In the genomic region with DNA sequence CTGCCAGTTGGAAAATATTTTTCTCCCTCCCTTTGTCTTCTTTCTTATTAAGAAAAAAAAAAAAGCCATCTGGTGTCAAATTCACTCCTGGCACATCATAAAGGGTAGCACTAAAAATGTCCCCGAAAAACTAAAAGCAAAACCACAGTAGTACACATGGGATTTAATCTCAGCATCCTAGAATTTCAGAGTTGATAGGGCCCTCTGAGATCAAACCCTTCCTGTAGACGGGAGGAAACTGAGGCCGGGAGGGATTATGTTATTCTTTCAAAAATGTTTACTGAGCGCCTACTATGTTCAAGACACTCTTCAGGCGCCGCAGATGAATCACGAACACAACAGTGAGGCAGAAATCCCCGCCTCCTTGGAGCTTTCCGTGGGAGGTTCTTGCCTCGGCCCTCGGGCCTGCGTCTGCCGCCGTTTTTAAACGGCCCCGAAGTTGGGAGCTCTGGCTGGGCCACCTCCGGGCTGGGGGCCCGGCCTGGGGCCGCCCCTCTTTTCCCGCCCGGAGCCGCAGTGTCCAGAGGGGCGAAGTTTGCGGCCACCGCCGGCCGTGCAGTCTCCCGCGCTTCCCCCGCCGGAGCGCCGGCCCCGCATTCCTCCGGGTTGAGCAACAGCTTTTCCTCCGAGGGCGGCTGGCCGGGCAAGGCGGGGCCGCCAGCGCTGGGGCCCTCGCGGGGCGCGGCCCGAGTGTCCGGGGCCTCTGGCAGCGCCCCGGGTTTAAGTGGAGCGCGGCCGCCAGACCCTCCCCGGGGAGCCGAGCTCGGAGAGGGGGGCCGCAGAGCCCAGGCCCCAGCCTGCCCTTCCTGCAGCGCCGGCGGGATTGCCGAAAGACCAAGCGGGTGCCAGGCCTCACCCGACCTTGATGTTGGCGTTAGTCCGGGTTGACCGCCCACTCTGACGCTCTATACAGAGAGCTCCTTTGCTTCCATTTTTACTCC, we compare ENCODE assay signal across 1 cellular context.
TF ChIP-seq lines count a peak whose summit lies in the region.

No MANE protein-coding gene starts in this region.

TF ChIP-seq in K562, 482 proteins besides CTCF, POLR2A, EP300 and RAD21 (continued from another document):
- TF ChIP-seq, protein P1, sequence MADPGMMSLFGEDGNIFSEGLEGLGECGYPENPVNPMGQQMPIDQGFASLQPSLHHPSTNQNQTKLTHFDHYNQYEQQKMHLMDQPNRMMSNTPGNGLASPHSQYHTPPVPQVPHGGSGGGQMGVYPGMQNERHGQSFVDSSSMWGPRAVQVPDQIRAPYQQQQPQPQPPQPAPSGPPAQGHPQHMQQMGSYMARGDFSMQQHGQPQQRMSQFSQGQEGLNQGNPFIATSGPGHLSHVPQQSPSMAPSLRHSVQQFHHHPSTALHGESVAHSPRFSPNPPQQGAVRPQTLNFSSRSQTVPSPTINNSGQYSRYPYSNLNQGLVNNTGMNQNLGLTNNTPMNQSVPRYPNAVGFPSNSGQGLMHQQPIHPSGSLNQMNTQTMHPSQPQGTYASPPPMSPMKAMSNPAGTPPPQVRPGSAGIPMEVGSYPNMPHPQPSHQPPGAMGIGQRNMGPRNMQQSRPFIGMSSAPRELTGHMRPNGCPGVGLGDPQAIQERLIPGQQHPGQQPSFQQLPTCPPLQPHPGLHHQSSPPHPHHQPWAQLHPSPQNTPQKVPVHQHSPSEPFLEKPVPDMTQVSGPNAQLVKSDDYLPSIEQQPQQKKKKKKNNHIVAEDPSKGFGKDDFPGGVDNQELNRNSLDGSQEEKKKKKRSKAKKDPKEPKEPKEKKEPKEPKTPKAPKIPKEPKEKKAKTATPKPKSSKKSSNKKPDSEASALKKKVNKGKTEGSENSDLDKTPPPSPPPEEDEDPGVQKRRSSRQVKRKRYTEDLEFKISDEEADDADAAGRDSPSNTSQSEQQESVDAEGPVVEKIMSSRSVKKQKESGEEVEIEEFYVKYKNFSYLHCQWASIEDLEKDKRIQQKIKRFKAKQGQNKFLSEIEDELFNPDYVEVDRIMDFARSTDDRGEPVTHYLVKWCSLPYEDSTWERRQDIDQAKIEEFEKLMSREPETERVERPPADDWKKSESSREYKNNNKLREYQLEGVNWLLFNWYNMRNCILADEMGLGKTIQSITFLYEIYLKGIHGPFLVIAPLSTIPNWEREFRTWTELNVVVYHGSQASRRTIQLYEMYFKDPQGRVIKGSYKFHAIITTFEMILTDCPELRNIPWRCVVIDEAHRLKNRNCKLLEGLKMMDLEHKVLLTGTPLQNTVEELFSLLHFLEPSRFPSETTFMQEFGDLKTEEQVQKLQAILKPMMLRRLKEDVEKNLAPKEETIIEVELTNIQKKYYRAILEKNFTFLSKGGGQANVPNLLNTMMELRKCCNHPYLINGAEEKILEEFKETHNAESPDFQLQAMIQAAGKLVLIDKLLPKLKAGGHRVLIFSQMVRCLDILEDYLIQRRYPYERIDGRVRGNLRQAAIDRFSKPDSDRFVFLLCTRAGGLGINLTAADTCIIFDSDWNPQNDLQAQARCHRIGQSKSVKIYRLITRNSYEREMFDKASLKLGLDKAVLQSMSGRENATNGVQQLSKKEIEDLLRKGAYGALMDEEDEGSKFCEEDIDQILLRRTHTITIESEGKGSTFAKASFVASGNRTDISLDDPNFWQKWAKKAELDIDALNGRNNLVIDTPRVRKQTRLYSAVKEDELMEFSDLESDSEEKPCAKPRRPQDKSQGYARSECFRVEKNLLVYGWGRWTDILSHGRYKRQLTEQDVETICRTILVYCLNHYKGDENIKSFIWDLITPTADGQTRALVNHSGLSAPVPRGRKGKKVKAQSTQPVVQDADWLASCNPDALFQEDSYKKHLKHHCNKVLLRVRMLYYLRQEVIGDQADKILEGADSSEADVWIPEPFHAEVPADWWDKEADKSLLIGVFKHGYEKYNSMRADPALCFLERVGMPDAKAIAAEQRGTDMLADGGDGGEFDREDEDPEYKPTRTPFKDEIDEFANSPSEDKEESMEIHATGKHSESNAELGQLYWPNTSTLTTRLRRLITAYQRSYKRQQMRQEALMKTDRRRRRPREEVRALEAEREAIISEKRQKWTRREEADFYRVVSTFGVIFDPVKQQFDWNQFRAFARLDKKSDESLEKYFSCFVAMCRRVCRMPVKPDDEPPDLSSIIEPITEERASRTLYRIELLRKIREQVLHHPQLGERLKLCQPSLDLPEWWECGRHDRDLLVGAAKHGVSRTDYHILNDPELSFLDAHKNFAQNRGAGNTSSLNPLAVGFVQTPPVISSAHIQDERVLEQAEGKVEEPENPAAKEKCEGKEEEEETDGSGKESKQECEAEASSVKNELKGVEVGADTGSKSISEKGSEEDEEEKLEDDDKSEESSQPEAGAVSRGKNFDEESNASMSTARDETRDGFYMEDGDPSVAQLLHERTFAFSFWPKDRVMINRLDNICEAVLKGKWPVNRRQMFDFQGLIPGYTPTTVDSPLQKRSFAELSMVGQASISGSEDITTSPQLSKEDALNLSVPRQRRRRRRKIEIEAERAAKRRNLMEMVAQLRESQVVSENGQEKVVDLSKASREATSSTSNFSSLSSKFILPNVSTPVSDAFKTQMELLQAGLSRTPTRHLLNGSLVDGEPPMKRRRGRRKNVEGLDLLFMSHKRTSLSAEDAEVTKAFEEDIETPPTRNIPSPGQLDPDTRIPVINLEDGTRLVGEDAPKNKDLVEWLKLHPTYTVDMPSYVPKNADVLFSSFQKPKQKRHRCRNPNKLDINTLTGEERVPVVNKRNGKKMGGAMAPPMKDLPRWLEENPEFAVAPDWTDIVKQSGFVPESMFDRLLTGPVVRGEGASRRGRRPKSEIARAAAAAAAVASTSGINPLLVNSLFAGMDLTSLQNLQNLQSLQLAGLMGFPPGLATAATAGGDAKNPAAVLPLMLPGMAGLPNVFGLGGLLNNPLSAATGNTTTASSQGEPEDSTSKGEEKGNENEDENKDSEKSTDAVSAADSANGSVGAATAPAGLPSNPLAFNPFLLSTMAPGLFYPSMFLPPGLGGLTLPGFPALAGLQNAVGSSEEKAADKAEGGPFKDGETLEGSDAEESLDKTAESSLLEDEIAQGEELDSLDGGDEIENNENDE (IDR thresholded peaks at IDR 0.05; ENCODE audit: low read depth, low read length), result no peak
- TF ChIP-seq, protein P2, sequence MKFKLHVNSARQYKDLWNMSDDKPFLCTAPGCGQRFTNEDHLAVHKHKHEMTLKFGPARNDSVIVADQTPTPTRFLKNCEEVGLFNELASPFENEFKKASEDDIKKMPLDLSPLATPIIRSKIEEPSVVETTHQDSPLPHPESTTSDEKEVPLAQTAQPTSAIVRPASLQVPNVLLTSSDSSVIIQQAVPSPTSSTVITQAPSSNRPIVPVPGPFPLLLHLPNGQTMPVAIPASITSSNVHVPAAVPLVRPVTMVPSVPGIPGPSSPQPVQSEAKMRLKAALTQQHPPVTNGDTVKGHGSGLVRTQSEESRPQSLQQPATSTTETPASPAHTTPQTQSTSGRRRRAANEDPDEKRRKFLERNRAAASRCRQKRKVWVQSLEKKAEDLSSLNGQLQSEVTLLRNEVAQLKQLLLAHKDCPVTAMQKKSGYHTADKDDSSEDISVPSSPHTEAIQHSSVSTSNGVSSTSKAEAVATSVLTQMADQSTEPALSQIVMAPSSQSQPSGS (CRISPR knock-in tag; IDR thresholded peaks at IDR 0.05), result no peak
- TF ChIP-seq JUNB (CRISPR knock-in tag; conservative IDR thresholded peaks at IDR 0.05) (no peak), ILF3 (IDR thresholded peaks at IDR 0.05; ENCODE audit: borderline replicate concordance) (no peak), NFIC (IDR thresholded peaks at IDR 0.05) (peak; percentile 24; the same call in 1 of the 2 replicates), BCOR (IDR thresholded peaks at IDR 0.05) (peak; percentile 31; the same call in 1 of the 2 replicates), ZNF764 (CRISPR knock-in tag; IDR thresholded peaks at IDR 0.05; ENCODE audit: low read depth) (no peak), NFE2L1 (tag; IDR thresholded peaks at IDR 0.05; ENCODE audit: borderline replicate concordance, low read depth) (no peak), ZNF134 (CRISPR knock-in tag; conservative IDR thresholded peaks at IDR 0.05) (no peak), TCF3 (CRISPR knock-in tag; IDR thresholded peaks at IDR 0.05) (no peak), ZSCAN29 (IDR thresholded peaks at IDR 0.05) (peak; percentile 70; the same call in 1 of the 2 replicates), TARDBP (IDR thresholded peaks at IDR 0.05) (no peak), ATF7 (IDR thresholded peaks at IDR 0.05) (peak; percentile 52; the same call in 1 of the 2 replicates), RB1 (IDR thresholded peaks at IDR 0.05; ENCODE audit: low read depth) (peak; percentile 72)
- TF ChIP-seq, protein P3, sequence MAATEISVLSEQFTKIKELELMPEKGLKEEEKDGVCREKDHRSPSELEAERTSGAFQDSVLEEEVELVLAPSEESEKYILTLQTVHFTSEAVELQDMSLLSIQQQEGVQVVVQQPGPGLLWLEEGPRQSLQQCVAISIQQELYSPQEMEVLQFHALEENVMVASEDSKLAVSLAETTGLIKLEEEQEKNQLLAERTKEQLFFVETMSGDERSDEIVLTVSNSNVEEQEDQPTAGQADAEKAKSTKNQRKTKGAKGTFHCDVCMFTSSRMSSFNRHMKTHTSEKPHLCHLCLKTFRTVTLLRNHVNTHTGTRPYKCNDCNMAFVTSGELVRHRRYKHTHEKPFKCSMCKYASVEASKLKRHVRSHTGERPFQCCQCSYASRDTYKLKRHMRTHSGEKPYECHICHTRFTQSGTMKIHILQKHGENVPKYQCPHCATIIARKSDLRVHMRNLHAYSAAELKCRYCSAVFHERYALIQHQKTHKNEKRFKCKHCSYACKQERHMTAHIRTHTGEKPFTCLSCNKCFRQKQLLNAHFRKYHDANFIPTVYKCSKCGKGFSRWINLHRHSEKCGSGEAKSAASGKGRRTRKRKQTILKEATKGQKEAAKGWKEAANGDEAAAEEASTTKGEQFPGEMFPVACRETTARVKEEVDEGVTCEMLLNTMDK (IDR thresholded peaks at IDR 0.05; ENCODE audit: borderline replicate concordance, insufficient read depth, low read depth, low read length, poor library complexity, severe bottlenecking), result no peak
- TF ChIP-seq, protein P4, sequence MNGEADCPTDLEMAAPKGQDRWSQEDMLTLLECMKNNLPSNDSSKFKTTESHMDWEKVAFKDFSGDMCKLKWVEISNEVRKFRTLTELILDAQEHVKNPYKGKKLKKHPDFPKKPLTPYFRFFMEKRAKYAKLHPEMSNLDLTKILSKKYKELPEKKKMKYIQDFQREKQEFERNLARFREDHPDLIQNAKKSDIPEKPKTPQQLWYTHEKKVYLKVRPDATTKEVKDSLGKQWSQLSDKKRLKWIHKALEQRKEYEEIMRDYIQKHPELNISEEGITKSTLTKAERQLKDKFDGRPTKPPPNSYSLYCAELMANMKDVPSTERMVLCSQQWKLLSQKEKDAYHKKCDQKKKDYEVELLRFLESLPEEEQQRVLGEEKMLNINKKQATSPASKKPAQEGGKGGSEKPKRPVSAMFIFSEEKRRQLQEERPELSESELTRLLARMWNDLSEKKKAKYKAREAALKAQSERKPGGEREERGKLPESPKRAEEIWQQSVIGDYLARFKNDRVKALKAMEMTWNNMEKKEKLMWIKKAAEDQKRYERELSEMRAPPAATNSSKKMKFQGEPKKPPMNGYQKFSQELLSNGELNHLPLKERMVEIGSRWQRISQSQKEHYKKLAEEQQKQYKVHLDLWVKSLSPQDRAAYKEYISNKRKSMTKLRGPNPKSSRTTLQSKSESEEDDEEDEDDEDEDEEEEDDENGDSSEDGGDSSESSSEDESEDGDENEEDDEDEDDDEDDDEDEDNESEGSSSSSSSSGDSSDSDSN (IDR thresholded peaks at IDR 0.05; ENCODE audit: borderline replicate concordance in 1 of 2, low read depth in 2 of 2, low read length in 2 of 2), result peak; percentile 81 to 94; a peak in 3 of 4 replicates
